Comparison of ENCODE assay signal across 22 cellular contexts in the genomic region with DNA sequence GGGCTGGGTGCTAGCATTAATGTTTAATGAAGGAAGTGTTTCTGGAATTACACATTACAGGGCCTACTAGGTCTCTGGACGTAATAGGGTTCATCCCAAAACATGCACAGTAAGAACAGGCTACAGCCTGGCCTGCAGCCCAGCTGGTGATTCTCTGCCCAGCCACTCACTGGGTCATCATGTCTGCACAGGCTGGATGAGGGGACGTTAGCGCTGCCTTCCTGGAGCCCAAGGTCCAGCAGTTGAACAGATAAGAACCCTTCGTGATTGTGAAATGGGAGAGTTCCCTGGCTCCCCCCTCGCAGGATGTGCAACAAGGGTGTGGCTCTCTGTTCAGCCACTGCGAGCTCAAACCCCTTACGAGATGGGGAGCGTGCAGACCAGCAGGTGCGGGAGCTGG.
"Had no signal": no experiment of that assay in that cellular context is flagged by ENCODE, and none has a peak within 500 bp of the region (broad histone marks: within the 10 kb centered on the region; RNA-seq: fewer than 3 reads in every experiment).

No MANE protein-coding gene starts in this region.

- H3K4me3 ChIP-seq: esophagus muscularis mucosa, heart right ventricle, left ventricle myocardium inferior, ovary, prostate gland, spleen, testis, uterus had no signal

- H3K36me3 ChIP-seq: esophagus muscularis mucosa, heart right ventricle, left ventricle myocardium inferior, ovary, prostate gland, spleen, uterus had no signal

- H3K27me3 Mint-ChIP-seq: activated CD4-positive, alpha-beta T cell treated with anti-CD3 and anti-CD28 coated beads, Interleukin-2, amount 10 ng/mL, durations not matched to agents 7 days and 5 days; activated naive CD4-positive, alpha-beta T cell treated with anti-CD3 and anti-CD28 coated beads, Interleukin-2, amount 50 U/mL, for 24 hours had no signal

- H3K36me3 Mint-ChIP-seq: activated naive CD4-positive, alpha-beta T cell treated with anti-CD3 and anti-CD28 coated beads, Interleukin-2, amount 50 U/mL, for 24 hours; natural killer cell had no signal

- H3K27ac Mint-ChIP-seq: activated CD4-positive, alpha-beta T cell treated with anti-CD3 and anti-CD28 coated beads, Interleukin-2, amount 10 ng/mL, durations not matched to agents 7 days and 5 days; activated CD8-positive, alpha-beta T cell treated with anti-CD3 and anti-CD28 coated beads for 36 hours; activated naive CD4-positive, alpha-beta T cell treated with anti-CD3 and anti-CD28 coated beads, Interleukin-2, amount 50 U/mL, for 24 hours; activated T-helper 1 cell treated with anti-CD3 and anti-CD28 coated beads, Interleukin-12 subunit alpha, Interleukin-12 subunit beta, Interleukin-2, Interleukin-4 antibody, amounts not matched to agents 30 ng/mL and 10 ng/mL and 1 ng/mL, durations not matched to agents 14 hours and 24 hours and 36 hours; natural killer cell had no signal

- DNase-seq: activated CD4-positive, alpha-beta T cell treated with anti-CD3 and anti-CD28 coated beads, Interleukin-2, amount 10 ng/mL, durations not matched to agents 7 days and 5 days; activated CD8-positive, alpha-beta T cell treated with anti-CD3 and anti-CD28 coated beads for 36 hours; activated gamma-delta T cell; foreskin fibroblast; heart right ventricle; kidney glomerular epithelial cell; left ventricle myocardium inferior; midbrain; natural killer cell; ovary; spleen; stimulated activated CD4-positive, alpha-beta T cell treated with anti-CD3 and anti-CD28 coated beads, Interleukin-4, amount 100 ng/mL, for 1 hour; stimulated activated naive CD4-positive, alpha-beta T cell; testis; trophoblast cell; uterus had no signal

- H3K4me3 Mint-ChIP-seq: activated CD4-positive, alpha-beta T cell treated with anti-CD3 and anti-CD28 coated beads, Interleukin-2, amount 10 ng/mL, durations not matched to agents 7 days and 5 days; activated CD8-positive, alpha-beta T cell treated with anti-CD3 and anti-CD28 coated beads for 36 hours; activated naive CD4-positive, alpha-beta T cell treated with anti-CD3 and anti-CD28 coated beads, Interleukin-2, amount 50 U/mL, for 24 hours; activated T-helper 1 cell treated with anti-CD3 and anti-CD28 coated beads, Interleukin-12 subunit alpha, Interleukin-12 subunit beta, Interleukin-2, Interleukin-4 antibody, amounts not matched to agents 30 ng/mL and 10 ng/mL and 1 ng/mL, durations not matched to agents 14 hours and 24 hours and 36 hours; central memory CD8-positive, alpha-beta T cell; natural killer cell had no signal

- H3K4me1 ChIP-seq: heart right ventricle, prostate gland, testis had no signal

- ATAC-seq: activated CD4-positive, CD25-positive, alpha-beta regulatory T cell treated with anti-CD3 and anti-CD28 coated beads, Interleukin-2, amount 50 U/mL, for 24 hours; activated CD8-positive, alpha-beta T cell treated with anti-CD3 and anti-CD28 coated beads for 36 hours; natural killer cell had no signal

- H3K27ac ChIP-seq: heart right ventricle, left ventricle myocardium inferior, ovary, prostate gland, testis had no signal

- H3K9me3 ChIP-seq: ovary, prostate gland, testis, uterus had no signal

- H3K9me3 Mint-ChIP-seq: activated CD4-positive, alpha-beta T cell treated with anti-CD3 and anti-CD28 coated beads, Interleukin-2, amount 10 ng/mL, durations not matched to agents 7 days and 5 days; activated CD8-positive, alpha-beta T cell treated with anti-CD3 and anti-CD28 coated beads for 36 hours; activated naive CD4-positive, alpha-beta T cell treated with anti-CD3 and anti-CD28 coated beads, Interleukin-2, amount 50 U/mL, for 24 hours; activated T-helper 1 cell treated with anti-CD3 and anti-CD28 coated beads, Interleukin-12 subunit alpha, Interleukin-12 subunit beta, Interleukin-2, Interleukin-4 antibody, amounts not matched to agents 30 ng/mL and 10 ng/mL and 1 ng/mL, durations not matched to agents 14 hours and 24 hours and 36 hours; central memory CD8-positive, alpha-beta T cell; natural killer cell had no signal

- H3K4me1 Mint-ChIP-seq: activated CD4-positive, alpha-beta T cell treated with anti-CD3 and anti-CD28 coated beads, Interleukin-2, amount 10 ng/mL, durations not matched to agents 7 days and 5 days; activated naive CD4-positive, alpha-beta T cell treated with anti-CD3 and anti-CD28 coated beads, Interleukin-2, amount 50 U/mL, for 24 hours; central memory CD8-positive, alpha-beta T cell had no signal

- H3K27me3 ChIP-seq: esophagus muscularis mucosa, ovary, testis, uterus had no signal
